7 cellular contexts compared by ENCODE assay signal in genomic region chr2:111406616-111407015, GRCh38.
DNase-seq lines count a peak whose midpoint lies in the region; ATAC-seq and TF ChIP-seq lines count a peak whose summit lies in the region.
"Not testable (repeated sequence)": the region's sequence is repeated elsewhere in the genome, so short reads cannot be mapped to it uniquely, and the experiment has no call there.

No MANE protein-coding gene starts in this region.

- not testable (repeated sequence) for H3K9me3 Mint-ChIP-seq in activated B cell treated with CpG ODN at 0.5 μM for 24 hours; activated CD4-positive, alpha-beta T cell treated with anti-CD3 and anti-CD28 coated beads for 36 hours (ENCODE audit: low read depth); activated T-cell treated with anti-CD3 and anti-CD28 coated beads, Interleukin-2, amount 50 U/mL, for 4 hours; activated T-helper 17 cell treated with anti-CD3 and anti-CD28 coated beads, Interleukin-2, amount 50 U/mL, for 72 hours; stimulated activated effector memory CD8-positive, alpha-beta T cell treated with anti-CD3 and anti-CD28 coated beads, Interleukin-12 subunit alpha, Interleukin-12 subunit beta, amount 100 ng/mL, for 72 hours; stimulated activated naive CD8-positive, alpha-beta T cell treated with anti-CD3 and anti-CD28 coated beads, Interleukin-15, amount 100 ng/mL, for 72 hours

- H3K27ac Mint-ChIP-seq in activated B cell treated with CpG ODN at 0.5 μM for 24 hours; activated CD4-positive, alpha-beta T cell treated with anti-CD3 and anti-CD28 coated beads for 36 hours; activated T-helper 17 cell treated with anti-CD3 and anti-CD28 coated beads, Interleukin-2, amount 50 U/mL, for 72 hours; stimulated activated effector memory CD8-positive, alpha-beta T cell treated with anti-CD3 and anti-CD28 coated beads, Interleukin-12 subunit alpha, Interleukin-12 subunit beta, amount 100 ng/mL, for 72 hours; stimulated activated naive CD8-positive, alpha-beta T cell treated with anti-CD3 and anti-CD28 coated beads, Interleukin-15, amount 100 ng/mL, for 72 hours: not testable (repeated sequence)

- H3K4me3 Mint-ChIP-seq in activated B cell treated with CpG ODN at 0.5 μM for 24 hours; activated CD4-positive, alpha-beta T cell treated with anti-CD3 and anti-CD28 coated beads for 36 hours; activated T-cell treated with anti-CD3 and anti-CD28 coated beads, Interleukin-2, amount 50 U/mL, for 4 hours; activated T-helper 17 cell treated with anti-CD3 and anti-CD28 coated beads, Interleukin-2, amount 50 U/mL, for 72 hours; stimulated activated effector memory CD8-positive, alpha-beta T cell treated with anti-CD3 and anti-CD28 coated beads, Interleukin-12 subunit alpha, Interleukin-12 subunit beta, amount 100 ng/mL, for 72 hours; stimulated activated naive CD8-positive, alpha-beta T cell treated with anti-CD3 and anti-CD28 coated beads, Interleukin-15, amount 100 ng/mL, for 72 hours: not testable (repeated sequence)

- peak; percentile 83 for ATAC-seq in activated B cell treated with CpG ODN at 0.5 μM for 24 hours (ENCODE audit: low read depth)
- ATAC-seq in activated CD4-positive, alpha-beta T cell treated with anti-CD3 and anti-CD28 coated beads for 36 hours, result peak; percentile 38
- peak; percentile 53 for ATAC-seq in activated T-cell treated with anti-CD3 and anti-CD28 coated beads, Interleukin-2, amount 50 U/mL, for 4 hours
- ATAC-seq in activated T-helper 17 cell treated with anti-CD3 and anti-CD28 coated beads, Interleukin-2, amount 50 U/mL, for 72 hours (replicated peaks), result peak; percentile 34
- peak; percentile 25 for ATAC-seq in stimulated activated effector memory CD8-positive, alpha-beta T cell treated with anti-CD3 and anti-CD28 coated beads, Interleukin-12 subunit alpha, Interleukin-12 subunit beta, amount 100 ng/mL, for 72 hours
- peak; percentile 54 for ATAC-seq in stimulated activated naive CD8-positive, alpha-beta T cell treated with anti-CD3 and anti-CD28 coated beads, Interleukin-15, Interleukin-2, amounts not matched to agents 100 U/mL and 50 U/mL, for 24 hours
- peak; percentile 55 for ATAC-seq in stimulated activated naive CD8-positive, alpha-beta T cell treated with anti-CD3 and anti-CD28 coated beads, Interleukin-15, amount 100 ng/mL, for 72 hours

- POLR2A ChIA-PET in activated B cell treated with CpG ODN at 0.5 μM for 24 hours (lab: Charles Lee); activated CD4-positive, alpha-beta T cell treated with anti-CD3 and anti-CD28 coated beads for 36 hours (lab: Charles Lee): not testable (repeated sequence)

- intact Hi-C loops in activated B cell treated with CpG ODN at 0.5 μM for 24 hours (cut with micrococcal nuclease); activated CD4-positive, alpha-beta T cell treated with anti-CD3 and anti-CD28 coated beads for 36 hours (cut with DNase I, micrococcal nuclease): not testable (repeated sequence)

- TF ChIP-seq CTCF in activated B cell treated with CpG ODN at 0.5 μM for 24 hours (IDR thresholded peaks at IDR 0.05), result not testable (repeated sequence)

- CTCF ChIA-PET in activated B cell treated with CpG ODN at 0.5 μM for 24 hours (lab: Charles Lee); activated CD4-positive, alpha-beta T cell treated with anti-CD3 and anti-CD28 coated beads for 36 hours (lab: Charles Lee): not testable (repeated sequence)

- H3K36me3 Mint-ChIP-seq in activated B cell treated with CpG ODN at 0.5 μM for 24 hours (ENCODE audit: low read depth); activated CD4-positive, alpha-beta T cell treated with anti-CD3 and anti-CD28 coated beads for 36 hours (ENCODE audit: low read depth); activated T-cell treated with anti-CD3 and anti-CD28 coated beads, Interleukin-2, amount 50 U/mL, for 4 hours (ENCODE audit: insufficient read depth); activated T-helper 17 cell treated with anti-CD3 and anti-CD28 coated beads, Interleukin-2, amount 50 U/mL, for 72 hours (ENCODE audit: low read depth); stimulated activated effector memory CD8-positive, alpha-beta T cell treated with anti-CD3 and anti-CD28 coated beads, Interleukin-12 subunit alpha, Interleukin-12 subunit beta, amount 100 ng/mL, for 72 hours: not testable (repeated sequence)

- DNase-seq in activated B cell treated with CpG ODN at 0.5 μM for 24 hours; activated CD4-positive, alpha-beta T cell treated with anti-CD3 and anti-CD28 coated beads for 36 hours; activated T-cell treated with anti-CD3 and anti-CD28 coated beads, Interleukin-2, amount 50 U/mL, for 4 hours; stimulated activated effector memory CD8-positive, alpha-beta T cell treated with anti-CD3 and anti-CD28 coated beads, Interleukin-12 subunit alpha, Interleukin-12 subunit beta, amount 100 ng/mL, for 72 hours (ENCODE audit: low spot score in 2 of 2); stimulated activated naive CD8-positive, alpha-beta T cell treated with anti-CD3 and anti-CD28 coated beads, Interleukin-15, Interleukin-2, amounts not matched to agents 100 U/mL and 50 U/mL, for 24 hours; stimulated activated naive CD8-positive, alpha-beta T cell treated with anti-CD3 and anti-CD28 coated beads, Interleukin-15, amount 100 ng/mL, for 72 hours: not testable (repeated sequence)

- not testable (repeated sequence) for H3K4me1 Mint-ChIP-seq in activated B cell treated with CpG ODN at 0.5 μM for 24 hours; activated CD4-positive, alpha-beta T cell treated with anti-CD3 and anti-CD28 coated beads for 36 hours; activated T-cell treated with anti-CD3 and anti-CD28 coated beads, Interleukin-2, amount 50 U/mL, for 4 hours (ENCODE audit: low read depth); activated T-helper 17 cell treated with anti-CD3 and anti-CD28 coated beads, Interleukin-2, amount 50 U/mL, for 72 hours; stimulated activated effector memory CD8-positive, alpha-beta T cell treated with anti-CD3 and anti-CD28 coated beads, Interleukin-12 subunit alpha, Interleukin-12 subunit beta, amount 100 ng/mL, for 72 hours; stimulated activated naive CD8-positive, alpha-beta T cell treated with anti-CD3 and anti-CD28 coated beads, Interleukin-15, amount 100 ng/mL, for 72 hours

- not testable (repeated sequence) for H3K27me3 Mint-ChIP-seq in activated B cell treated with CpG ODN at 0.5 μM for 24 hours; activated CD4-positive, alpha-beta T cell treated with anti-CD3 and anti-CD28 coated beads for 36 hours; activated T-cell treated with anti-CD3 and anti-CD28 coated beads, Interleukin-2, amount 50 U/mL, for 4 hours (ENCODE audit: low read depth); activated T-helper 17 cell treated with anti-CD3 and anti-CD28 coated beads, Interleukin-2, amount 50 U/mL, for 72 hours; stimulated activated naive CD8-positive, alpha-beta T cell treated with anti-CD3 and anti-CD28 coated beads, Interleukin-15, amount 100 ng/mL, for 72 hours

Comparison
In these comparisons a context has a peak if more than half of its experiments do, and no peak if none do; other contexts are left out.
1. ATAC-seq: peak in every context shown above with its lines; median percentile 83 in activated B cell treated with CpG ODN at 0.5 μM for 24 hours; 55 in stimulated activated naive CD8-positive, alpha-beta T cell treated with anti-CD3 and anti-CD28 coated beads, Interleukin-15, amount 100 ng/mL, for 72 hours; 54 in stimulated activated naive CD8-positive, alpha-beta T cell treated with anti-CD3 and anti-CD28 coated beads, Interleukin-15, Interleukin-2, amounts not matched to agents 100 U/mL and 50 U/mL, for 24 hours; 53 in activated T-cell treated with anti-CD3 and anti-CD28 coated beads, Interleukin-2, amount 50 U/mL, for 4 hours; 38 in activated CD4-positive, alpha-beta T cell treated with anti-CD3 and anti-CD28 coated beads for 36 hours; 34 in activated T-helper 17 cell treated with anti-CD3 and anti-CD28 coated beads, Interleukin-2, amount 50 U/mL, for 72 hours; 25 in stimulated activated effector memory CD8-positive, alpha-beta T cell treated with anti-CD3 and anti-CD28 coated beads, Interleukin-12 subunit alpha, Interleukin-12 subunit beta, amount 100 ng/mL, for 72 hours.